In genomic region chr20:35726759-35727711, GRCh38 we compare ENCODE assay signal across 1 cellular context.
TF ChIP-seq lines count a peak whose summit lies in the region.

No MANE protein-coding gene starts in this region.

TF ChIP-seq in A549, 52 proteins besides CTCF, POLR2A, EP300 and RAD21:
- TF ChIP-seq FOSL2 (IDR thresholded peaks at IDR 0.05): no peak
- TF ChIP-seq FOSL2 (CRISPR knock-in tag; IDR thresholded peaks at IDR 0.05): no peak
- TF ChIP-seq HOXA7 (CRISPR knock-in tag; IDR thresholded peaks at IDR 0.05): no peak
- TF ChIP-seq SMC3 (IDR thresholded peaks at IDR 0.05): no peak
- TF ChIP-seq CEBPB (IDR thresholded peaks at IDR 0.05): peak; percentile 33 to 52; a peak in 1 of 4 replicates
